Comparison of ENCODE assay signal across 34 cellular contexts in genomic region chrX:133391116-133391515, GRCh38. TPM values are rescaled to one million over a fixed set of nuclear protein-coding genes. Genes with fewer than 3 reads are reported as not detected.
A peak's percentile ranks its signal among the peaks of the same experiment; 100 is the strongest.
DNase-seq lines count a peak whose midpoint lies in the region; ATAC-seq and TF ChIP-seq lines count a peak whose summit lies in the region.
"Had no signal": no experiment of that assay in that cellular context is flagged by ENCODE, and none has a peak within 500 bp of the region (broad histone marks: within the 10 kb centered on the region; RNA-seq: fewer than 3 reads in every experiment).

No MANE protein-coding gene starts in this region.

- H3K27me3 ChIP-seq in cardiac muscle cell (no peaks in the 10 kb centered on the region), H7 (ENCODE audit: control insufficient read depth, insufficient read depth, low read length) (no peaks in the 10 kb centered on the region), tibial artery (no peaks in the 10 kb centered on the region)
- H3K27me3 ChIP-seq: suprapubic skin had no signal

- no peak for TF ChIP-seq CTCF in cardiac muscle cell (IDR thresholded peaks at IDR 0.05; ENCODE audit: low read depth, low read length)
- TF ChIP-seq CTCF in chondrocyte (IDR thresholded peaks at IDR 0.05): peak; percentile 24
- TF ChIP-seq CTCF in neural crest cell (conservative IDR thresholded peaks at IDR 0.05): no peak
- TF ChIP-seq CTCF in tibial artery (IDR thresholded peaks at IDR 0.05): no peak

- no peak overlapping the region for H3K4me3 ChIP-seq in cardiac muscle cell
- no peak overlapping the region for H3K4me3 ChIP-seq in H7 (ENCODE audit: insufficient read depth, low read depth, low read length)
- no peak overlapping the region for H3K4me3 ChIP-seq in tibial artery
- H3K4me3 ChIP-seq: A549, coronary artery, skin epidermis, suprapubic skin had no signal

- H3K9me3 Mint-ChIP-seq in chondrocyte (ENCODE audit: low read depth) (no peaks in the 10 kb centered on the region), neural crest cell (no peaks in the 10 kb centered on the region)
- H3K9me3 Mint-ChIP-seq: activated naive CD8-positive, alpha-beta T cell treated with anti-CD3 and anti-CD28 coated beads for 36 hours; activated T-cell treated with anti-CD3 and anti-CD28 coated beads, Interleukin-2, amount 50 U/mL, for 4 hours; CD4-positive, alpha-beta memory T cell; immature natural killer cell; stimulated activated naive B cell treated with anti-CD40 and anti-IgM and Interleukin-4, amounts not matched to agents 10 μg/mL and 1 μg/mL and 100 μg/mL, for 72 hours; T-helper 1 cell treated with Interleukin-12 subunit alpha and Interleukin-12 subunit beta and Interleukin-4 antibody, amounts not matched to agents 30 μg/mL and 1 μg/mL, for 36 hours had no signal

- peak overlapping the region; percentile 41 for H3K27ac ChIP-seq in cardiac muscle cell
- no peak overlapping the region for H3K27ac ChIP-seq in tibial artery
- H3K27ac ChIP-seq: A549, coronary artery, epithelial cell of prostate, RWPE1, skin epidermis, suprapubic skin had no signal

- H3K36me3 ChIP-seq in cardiac muscle cell (no peaks in the 10 kb centered on the region), H7 (replicated peaks; ENCODE audit: control insufficient read depth, insufficient read depth, low read length) (peaks cover 2% of the 10 kb centered on the region), tibial artery (no peaks in the 10 kb centered on the region)
- H3K36me3 ChIP-seq: suprapubic skin had no signal

- intact Hi-C loops in Right ventricle myocardium superior (cut with DNase I): no loop called here
- intact Hi-C loops in left ventricle myocardium superior (cut with micrococcal nuclease): no loop called here
- intact Hi-C loops in tibial artery (cut with DNase I; ENCODE audit: low total_unique reads): no loop called here

- no peak for DNase-seq in cardiac muscle cell (ENCODE audit: low read depth in 1 of 2, low spot score in 1 of 2)
- no peak for DNase-seq in Right ventricle myocardium superior
- no peak for DNase-seq in chondrocyte (ENCODE audit: low spot score)
- DNase-seq in neural crest cell (ENCODE audit: low read depth, low spot score): no peak
- no peak for DNase-seq in NCI-H526 treated with DMSO at 0.1 percent for 48 hours (lab: John Stamatoyannopoulos, UW)
- no peak for DNase-seq in H7
- DNase-seq in left ventricle myocardium superior: no peak
- no peak for DNase-seq in tibial artery
- DNase-seq: activated CD4-positive, alpha-beta T cell treated with anti-CD3 and anti-CD28 coated beads, Interleukin-2, amount 50 U/mL, for 4 hours; activated CD8-positive, alpha-beta memory T cell treated with anti-CD3 and anti-CD28 coated beads, Interleukin-2, amount 10 ng/mL, durations not matched to agents 7 days and 5 days; activated gamma-delta T cell; activated naive CD8-positive, alpha-beta T cell treated with anti-CD3 and anti-CD28 coated beads for 36 hours; activated T-cell treated with anti-CD3 and anti-CD28 coated beads, Interleukin-2, amount 50 U/mL, for 4 hours; anterior cingulate cortex; CD4-positive, alpha-beta memory T cell; effector CD8-positive, alpha-beta T cell; GDM1; immature natural killer cell; Kasumi-1; mesenchymal stem cell; NCI-H1417 treated with DMSO at 0.1 percent for 48 hours; NCI-H2107; NCI-H446 treated with DMSO at 0.1 percent for 48 hours; nucleus accumbens; OCI-M1; stimulated activated naive B cell treated with anti-CD40 and anti-IgM and Interleukin-4, amounts not matched to agents 10 μg/mL and 1 μg/mL and 100 μg/mL, for 72 hours had no signal

- ATAC-seq in Right ventricle myocardium superior (ENCODE audit: poor library complexity) (no peak), left ventricle myocardium superior (no peak)
- ATAC-seq: A549; activated CD8-positive, alpha-beta memory T cell treated with anti-CD3 and anti-CD28 coated beads, Interleukin-2, amount 10 ng/mL, durations not matched to agents 7 days and 5 days; activated T-cell treated with anti-CD3 and anti-CD28 coated beads, Interleukin-2, amount 50 U/mL, for 4 hours; stimulated activated naive B cell treated with anti-CD40 and anti-IgM and Interleukin-4, amounts not matched to agents 10 μg/mL and 1 μg/mL and 100 μg/mL, for 72 hours had no signal

- H3K4me3 Mint-ChIP-seq in chondrocyte (ENCODE audit: unreplicated experiment) (no peak overlapping the region), neural crest cell (peak overlapping the region; percentile 56)
- H3K4me3 Mint-ChIP-seq: activated CD8-positive, alpha-beta memory T cell treated with anti-CD3 and anti-CD28 coated beads, Interleukin-2, amount 10 ng/mL, durations not matched to agents 7 days and 5 days; activated naive CD8-positive, alpha-beta T cell treated with anti-CD3 and anti-CD28 coated beads for 36 hours; activated T-cell treated with anti-CD3 and anti-CD28 coated beads, Interleukin-2, amount 50 U/mL, for 4 hours; B cell; CD4-positive, alpha-beta memory T cell; immature natural killer cell; stimulated activated naive B cell treated with anti-CD40 and anti-IgM and Interleukin-4, amounts not matched to agents 10 μg/mL and 1 μg/mL and 100 μg/mL, for 72 hours; T-helper 1 cell treated with Interleukin-12 subunit alpha and Interleukin-12 subunit beta and Interleukin-4 antibody, amounts not matched to agents 30 μg/mL and 1 μg/mL, for 36 hours had no signal

- H3K27ac Mint-ChIP-seq in chondrocyte (ENCODE audit: unreplicated experiment): peak overlapping the region; percentile 46
- H3K27ac Mint-ChIP-seq in neural crest cell (ENCODE audit: unreplicated experiment): peak overlapping the region; percentile 76
- H3K27ac Mint-ChIP-seq: activated CD8-positive, alpha-beta memory T cell treated with anti-CD3 and anti-CD28 coated beads, Interleukin-2, amount 10 ng/mL, durations not matched to agents 7 days and 5 days; activated naive CD8-positive, alpha-beta T cell treated with anti-CD3 and anti-CD28 coated beads for 36 hours; B cell; CD4-positive, alpha-beta memory T cell; immature natural killer cell; stimulated activated naive B cell treated with anti-CD40 and anti-IgM and Interleukin-4, amounts not matched to agents 10 μg/mL and 1 μg/mL and 100 μg/mL, for 72 hours; T-helper 1 cell treated with Interleukin-12 subunit alpha and Interleukin-12 subunit beta and Interleukin-4 antibody, amounts not matched to agents 30 μg/mL and 1 μg/mL, for 36 hours had no signal

- H3K4me1 Mint-ChIP-seq in chondrocyte (ENCODE audit: low read depth) (peaks cover 42% of the 10 kb centered on the region), neural crest cell (peaks cover 55% of the 10 kb centered on the region)
- H3K4me1 Mint-ChIP-seq: activated CD8-positive, alpha-beta memory T cell treated with anti-CD3 and anti-CD28 coated beads, Interleukin-2, amount 10 ng/mL, durations not matched to agents 7 days and 5 days; activated naive CD8-positive, alpha-beta T cell treated with anti-CD3 and anti-CD28 coated beads for 36 hours; B cell; immature natural killer cell; stimulated activated naive B cell treated with anti-CD40 and anti-IgM and Interleukin-4, amounts not matched to agents 10 μg/mL and 1 μg/mL and 100 μg/mL, for 72 hours had no signal

- H3K36me3 Mint-ChIP-seq in chondrocyte (ENCODE audit: low read depth) (no peaks in the 10 kb centered on the region), neural crest cell (ENCODE audit: low read depth) (no peaks in the 10 kb centered on the region)
- H3K36me3 Mint-ChIP-seq: activated CD8-positive, alpha-beta memory T cell treated with anti-CD3 and anti-CD28 coated beads, Interleukin-2, amount 10 ng/mL, durations not matched to agents 7 days and 5 days; activated naive CD8-positive, alpha-beta T cell treated with anti-CD3 and anti-CD28 coated beads for 36 hours; CD4-positive, alpha-beta memory T cell; immature natural killer cell; stimulated activated naive B cell treated with anti-CD40 and anti-IgM and Interleukin-4, amounts not matched to agents 10 μg/mL and 1 μg/mL and 100 μg/mL, for 72 hours had no signal

- H3K9me3 ChIP-seq in cardiac muscle cell (ENCODE audit: low read depth) (no peaks in the 10 kb centered on the region), tibial artery (no peaks in the 10 kb centered on the region)
- H3K9me3 ChIP-seq: A549, suprapubic skin had no signal

- H3K27me3 Mint-ChIP-seq in chondrocyte (ENCODE audit: low read depth) (no peaks in the 10 kb centered on the region), neural crest cell (ENCODE audit: low read depth) (no peaks in the 10 kb centered on the region)

- H3K4me1 ChIP-seq in cardiac muscle cell (ENCODE audit: low read depth) (peaks cover 28% of the 10 kb centered on the region), tibial artery (peaks cover 0 to 21% (median 0%) of the 10 kb centered on the region in 4 donors)
- H3K4me1 ChIP-seq: A549, suprapubic skin had no signal

RNA-seq across cellular contexts. Expression of gene GPC4, which starts 24.2 kb away (rescaled TPM):
- total RNA-seq in cardiac muscle cell (8.5 and 17.3 TPM in 2 replicates), Right ventricle myocardium superior (8.9 TPM), chondrocyte (64.6 to 94.8 TPM (median 67.6 TPM) in 3 replicates), neural crest cell (21.1 and 22.3 TPM in 2 replicates), left ventricle myocardium superior (11.6 TPM)
- 13.1 and 24.8 TPM in 2 replicates for polyA plus RNA-seq in cardiac muscle cell
- 96.5 and 109 TPM in 2 replicates for total RNA-seq in H7 (2014; rRNA removed; shearing (Covaris generic))
- total RNA-seq: activated CD8-positive, alpha-beta memory T cell treated with anti-CD3 and anti-CD28 coated beads, Interleukin-2, amount 10 ng/mL, durations not matched to agents 7 days and 5 days; activated naive CD8-positive, alpha-beta T cell treated with anti-CD3 and anti-CD28 coated beads for 36 hours; CD4-positive, alpha-beta memory T cell had no signal
- polyA plus RNA-seq: CD4-positive, alpha-beta memory T cell; immature natural killer cell had no signal
